Comparison of ENCODE assay signal across 1 cellular context in genomic region chrX:49878834-49879655, GRCh38.
A peak's percentile ranks its signal among the peaks of the same experiment; 100 is the strongest.
TF ChIP-seq lines count a peak whose summit lies in the region.

TSS of gene USP27X (plus strand) at chrX:49879484. CDS start at chrX:49880308, 824 bp downstream.

TF ChIP-seq in K562, 482 proteins besides CTCF, POLR2A, EP300 and RAD21 (continued from another document and continues in another):
- TF ChIP-seq CTCFL (IDR thresholded peaks at IDR 0.05; ENCODE audit: borderline replicate concordance, insufficient read depth, low read depth, low read length, poor library complexity, severe bottlenecking) (peak; percentile 83), SAFB (IDR thresholded peaks at IDR 0.05; ENCODE audit: borderline replicate concordance, low read depth, low read length) (peak; percentile 60; the same call in 1 of the 2 replicates), PTTG1 (tag; IDR thresholded peaks at IDR 0.05; ENCODE audit: low read depth) (no peak), HMG20A (CRISPR knock-in tag; conservative IDR thresholded peaks at IDR 0.05) (no peak), MNT (conservative IDR thresholded peaks at IDR 0.05) (peak; percentile 67 to 74), ZFX (CRISPR knock-in tag; IDR thresholded peaks at IDR 0.05) (peak; percentile 47; the same call in 1 of the 2 replicates), MCM7 (IDR thresholded peaks at IDR 0.05) (no peak), CBFB (CRISPR knock-in tag; IDR thresholded peaks at IDR 0.05) (no peak), GATAD2A (IDR thresholded peaks at IDR 0.05) (no peak), ETS1 (conservative IDR thresholded peaks at IDR 0.05; ENCODE audit: control insufficient read depth, low read depth, low read length) (0 out of 2 replicates have a peak, but pooled peaks have one; percentile 47), NUFIP1 (IDR thresholded peaks at IDR 0.05; ENCODE audit: partially characterized antibody) (no peak), PHF8 (IDR thresholded peaks at IDR 0.05; ENCODE audit: borderline replicate concordance, low read length) (peak; percentile 38; the same call in 1 of the 2 replicates), ZBTB2 (IDR thresholded peaks at IDR 0.05) (no peak), POLR2B (IDR thresholded peaks at IDR 0.05; ENCODE audit: low read depth, partially characterized antibody) (peak; percentile 22), MAFG (tag; conservative IDR thresholded peaks at IDR 0.05) (0 out of 2 replicates have a peak, but pooled peaks have one; percentile 5), BRF1 (IDR thresholded peaks at IDR 0.05; ENCODE audit: borderline replicate concordance, extremely low read depth, insufficient read length) (no peak), CREBBP (IDR thresholded peaks at IDR 0.05; ENCODE audit: low read depth, low read length) (no peak), ATF1 (CRISPR knock-in tag; IDR thresholded peaks at IDR 0.05) (no peak), ATF1 (tag; IDR thresholded peaks at IDR 0.05) (peak; percentile 37; the same call in 1 of the 2 replicates), ZNF639 (CRISPR knock-in tag; conservative IDR thresholded peaks at IDR 0.05 in 1 of 2, IDR thresholded peaks at IDR 0.05 in 1 of 2) (no peak), ZNF23 (CRISPR knock-in tag; IDR thresholded peaks at IDR 0.05) (no peak), ATF2 (CRISPR knock-in tag; IDR thresholded peaks at IDR 0.05) (no peak), RB1 (IDR thresholded peaks at IDR 0.05; ENCODE audit: low read depth) (0 out of 2 replicates have a peak, but pooled peaks have one; percentile 23), HMBOX1 (IDR thresholded peaks at IDR 0.05) (no peak)
- TF ChIP-seq, protein P1, sequence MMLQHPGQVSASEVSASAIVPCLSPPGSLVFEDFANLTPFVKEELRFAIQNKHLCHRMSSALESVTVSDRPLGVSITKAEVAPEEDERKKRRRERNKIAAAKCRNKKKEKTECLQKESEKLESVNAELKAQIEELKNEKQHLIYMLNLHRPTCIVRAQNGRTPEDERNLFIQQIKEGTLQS (IDR thresholded peaks at IDR 0.05), result no peak
- TF ChIP-seq, protein P1 (CRISPR knock-in tag; conservative IDR thresholded peaks at IDR 0.05), result no peak
- TF ChIP-seq, protein P2, sequence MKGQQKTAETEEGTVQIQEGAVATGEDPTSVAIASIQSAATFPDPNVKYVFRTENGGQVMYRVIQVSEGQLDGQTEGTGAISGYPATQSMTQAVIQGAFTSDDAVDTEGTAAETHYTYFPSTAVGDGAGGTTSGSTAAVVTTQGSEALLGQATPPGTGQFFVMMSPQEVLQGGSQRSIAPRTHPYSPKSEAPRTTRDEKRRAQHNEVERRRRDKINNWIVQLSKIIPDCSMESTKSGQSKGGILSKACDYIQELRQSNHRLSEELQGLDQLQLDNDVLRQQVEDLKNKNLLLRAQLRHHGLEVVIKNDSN (CRISPR knock-in tag; IDR thresholded peaks at IDR 0.05), result peak; percentile 63; the same call in 1 of the 2 replicates
- TF ChIP-seq, protein P3, sequence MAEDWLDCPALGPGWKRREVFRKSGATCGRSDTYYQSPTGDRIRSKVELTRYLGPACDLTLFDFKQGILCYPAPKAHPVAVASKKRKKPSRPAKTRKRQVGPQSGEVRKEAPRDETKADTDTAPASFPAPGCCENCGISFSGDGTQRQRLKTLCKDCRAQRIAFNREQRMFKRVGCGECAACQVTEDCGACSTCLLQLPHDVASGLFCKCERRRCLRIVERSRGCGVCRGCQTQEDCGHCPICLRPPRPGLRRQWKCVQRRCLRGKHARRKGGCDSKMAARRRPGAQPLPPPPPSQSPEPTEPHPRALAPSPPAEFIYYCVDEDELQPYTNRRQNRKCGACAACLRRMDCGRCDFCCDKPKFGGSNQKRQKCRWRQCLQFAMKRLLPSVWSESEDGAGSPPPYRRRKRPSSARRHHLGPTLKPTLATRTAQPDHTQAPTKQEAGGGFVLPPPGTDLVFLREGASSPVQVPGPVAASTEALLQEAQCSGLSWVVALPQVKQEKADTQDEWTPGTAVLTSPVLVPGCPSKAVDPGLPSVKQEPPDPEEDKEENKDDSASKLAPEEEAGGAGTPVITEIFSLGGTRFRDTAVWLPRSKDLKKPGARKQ (CRISPR knock-in tag; IDR thresholded peaks at IDR 0.05), result no peak
- TF ChIP-seq, protein P4, sequence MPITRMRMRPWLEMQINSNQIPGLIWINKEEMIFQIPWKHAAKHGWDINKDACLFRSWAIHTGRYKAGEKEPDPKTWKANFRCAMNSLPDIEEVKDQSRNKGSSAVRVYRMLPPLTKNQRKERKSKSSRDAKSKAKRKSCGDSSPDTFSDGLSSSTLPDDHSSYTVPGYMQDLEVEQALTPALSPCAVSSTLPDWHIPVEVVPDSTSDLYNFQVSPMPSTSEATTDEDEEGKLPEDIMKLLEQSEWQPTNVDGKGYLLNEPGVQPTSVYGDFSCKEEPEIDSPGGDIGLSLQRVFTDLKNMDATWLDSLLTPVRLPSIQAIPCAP (CRISPR knock-in tag; IDR thresholded peaks at IDR 0.05; ENCODE audit: borderline replicate concordance), result no peak
- TF ChIP-seq, protein P5, sequence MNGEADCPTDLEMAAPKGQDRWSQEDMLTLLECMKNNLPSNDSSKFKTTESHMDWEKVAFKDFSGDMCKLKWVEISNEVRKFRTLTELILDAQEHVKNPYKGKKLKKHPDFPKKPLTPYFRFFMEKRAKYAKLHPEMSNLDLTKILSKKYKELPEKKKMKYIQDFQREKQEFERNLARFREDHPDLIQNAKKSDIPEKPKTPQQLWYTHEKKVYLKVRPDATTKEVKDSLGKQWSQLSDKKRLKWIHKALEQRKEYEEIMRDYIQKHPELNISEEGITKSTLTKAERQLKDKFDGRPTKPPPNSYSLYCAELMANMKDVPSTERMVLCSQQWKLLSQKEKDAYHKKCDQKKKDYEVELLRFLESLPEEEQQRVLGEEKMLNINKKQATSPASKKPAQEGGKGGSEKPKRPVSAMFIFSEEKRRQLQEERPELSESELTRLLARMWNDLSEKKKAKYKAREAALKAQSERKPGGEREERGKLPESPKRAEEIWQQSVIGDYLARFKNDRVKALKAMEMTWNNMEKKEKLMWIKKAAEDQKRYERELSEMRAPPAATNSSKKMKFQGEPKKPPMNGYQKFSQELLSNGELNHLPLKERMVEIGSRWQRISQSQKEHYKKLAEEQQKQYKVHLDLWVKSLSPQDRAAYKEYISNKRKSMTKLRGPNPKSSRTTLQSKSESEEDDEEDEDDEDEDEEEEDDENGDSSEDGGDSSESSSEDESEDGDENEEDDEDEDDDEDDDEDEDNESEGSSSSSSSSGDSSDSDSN (IDR thresholded peaks at IDR 0.05; ENCODE audit: borderline replicate concordance in 1 of 2, low read depth in 2 of 2, low read length in 2 of 2), result 0 out of 4 replicates have a peak, but pooled peaks of 1 of the 2 experiments have one; percentile 34
